Comparison of ENCODE assay signal across 8 cellular contexts in the genomic region with DNA sequence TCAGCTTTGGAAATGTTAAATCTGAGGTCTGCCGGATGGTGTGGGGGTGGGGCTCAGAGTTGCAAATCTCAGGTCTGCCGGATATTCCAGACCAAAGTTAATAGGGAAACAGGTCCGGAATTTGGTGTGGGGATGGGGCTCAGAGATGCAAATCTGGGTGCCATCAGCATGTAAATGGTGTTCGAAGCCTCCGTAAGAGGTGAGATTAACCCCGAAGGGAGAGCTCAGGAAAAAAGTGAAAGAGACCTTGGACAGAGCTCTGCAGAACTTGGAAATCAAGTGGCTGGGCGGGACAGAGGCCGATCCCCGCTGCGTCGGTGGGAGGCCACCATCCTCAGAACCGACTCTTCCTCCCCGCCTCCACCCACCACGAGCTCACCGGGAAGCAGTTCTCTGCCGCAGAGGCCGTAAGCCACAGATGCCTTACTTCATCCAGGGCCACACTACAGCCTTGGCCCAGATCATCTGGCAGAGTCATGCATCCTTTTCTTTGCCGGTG. TPM values are rescaled to one million over a fixed set of nuclear protein-coding genes. Genes with fewer than 3 reads are reported as not detected.
A peak's percentile ranks its signal among the peaks of the same experiment; 100 is the strongest.
DNase-seq lines count a peak whose midpoint lies in the region; ATAC-seq and TF ChIP-seq lines count a peak whose summit lies in the region.

No MANE protein-coding gene starts in this region.

- peak overlapping the region; percentile 70 to 73; a peak in 3 of 4 replicates for H3K4me3 ChIP-seq in DND-41 (ENCODE audit: low read depth in 1 of 2, low read length in 2 of 2)

- H3K9me3 Mint-ChIP-seq in activated naive CD4-positive, alpha-beta T cell treated with anti-CD3 and anti-CD28 coated beads, Interleukin-2, amount 50 U/mL, for 24 hours, result no peaks in the 10 kb centered on the region

- DNase-seq in DND-41 (peak; percentile 78), NCI-H510A treated with DMSO at 0.1 percent for 48 hours (lab: John Stamatoyannopoulos, UW) (peak; percentile 62), left cardiac atrium (peak; percentile 50), posterior vena cava (ENCODE audit: low spot score) (peak; percentile 87), cerebellar cortex (ENCODE audit: low spot score) (no peak), OCI-M2 (lab: John Stamatoyannopoulos, UW; ENCODE audit: unreplicated experiment) (no peak)

- H3K79me2 ChIP-seq in DND-41 (ENCODE audit: insufficient read depth, low read length), result peaks cover 40% of the 10 kb centered on the region

- no peaks in the 10 kb centered on the region for H3K9me3 ChIP-seq in DND-41 (ENCODE audit: insufficient read depth, low read length, severe bottlenecking)

- H3K27me3 Mint-ChIP-seq in activated naive CD4-positive, alpha-beta T cell treated with anti-CD3 and anti-CD28 coated beads, Interleukin-2, amount 50 U/mL, for 24 hours, result no peaks in the 10 kb centered on the region

- peaks cover 49% of the 10 kb centered on the region for H3K4me1 Mint-ChIP-seq in activated naive CD4-positive, alpha-beta T cell treated with anti-CD3 and anti-CD28 coated beads, Interleukin-2, amount 50 U/mL, for 24 hours

- H3K27ac ChIP-seq in DND-41 (ENCODE audit: low read length), result peak overlapping the region; percentile 98

- intact Hi-C loops in left cardiac atrium (cut with DNase I) (no loop called here), posterior vena cava (cut with DNase I) (no loop called here)

- H3K27me3 ChIP-seq in DND-41 (ENCODE audit: insufficient read depth, low read length, poor library complexity), result no peaks in the 10 kb centered on the region

- H3K4me3 Mint-ChIP-seq in activated naive CD4-positive, alpha-beta T cell treated with anti-CD3 and anti-CD28 coated beads, Interleukin-2, amount 50 U/mL, for 24 hours, result peak overlapping the region; percentile 95

- TF ChIP-seq CTCF in DND-41 (IDR thresholded peaks at IDR 0.05; ENCODE audit: borderline replicate concordance, extremely low read depth, low read length, poor library complexity, severe bottlenecking), result no peak

- peaks cover 4% of the 10 kb centered on the region; the same call in 1 of the 2 replicates for H4K20me1 ChIP-seq in DND-41 (ENCODE audit: insufficient read depth, low read length)

- H3K36me3 Mint-ChIP-seq in activated naive CD4-positive, alpha-beta T cell treated with anti-CD3 and anti-CD28 coated beads, Interleukin-2, amount 50 U/mL, for 24 hours, result no peaks in the 10 kb centered on the region

- H2AFZ ChIP-seq in DND-41 (ENCODE audit: low read depth, low read length), result peak overlapping the region; percentile 48

- H3K9ac ChIP-seq in DND-41 (ENCODE audit: low read depth, low read length), result peak overlapping the region; percentile 98

- H3K36me3 ChIP-seq in DND-41 (ENCODE audit: insufficient read depth, low read length), result peaks cover 6% of the 10 kb centered on the region

- ATAC-seq in DND-41 (ENCODE audit: insufficient read depth, low read depth) (peak; percentile 63), left cardiac atrium (peak in 1 of 2 donors; percentile 41), GM21423 (IDR thresholded peaks at IDR 0.05; ENCODE audit: unreplicated experiment) (no peak)

- peak overlapping the region; percentile 65 for H3K4me2 ChIP-seq in DND-41 (ENCODE audit: insufficient read depth, low read length)

- H3K4me1 ChIP-seq in DND-41 (ENCODE audit: insufficient read depth, low read length), result peaks cover 33% of the 10 kb centered on the region

- H3K27ac Mint-ChIP-seq in activated naive CD4-positive, alpha-beta T cell treated with anti-CD3 and anti-CD28 coated beads, Interleukin-2, amount 50 U/mL, for 24 hours, result peak overlapping the region; percentile 38

RNA-seq across cellular contexts. Expression of a gene that starts 1.7 kb away (rescaled TPM):
- total RNA-seq in left cardiac atrium (10 to 100 TPM; 29.0 to 31.3 TPM), posterior vena cava (10 to 100 TPM; 29.7 to 30.7 TPM)

RNA-seq across cellular contexts. Expression of a gene that starts 50.0 kb away (rescaled TPM):
- 10 to 100 TPM; 70.6 to 76.6 TPM for total RNA-seq in left cardiac atrium
- 10 to 100 TPM; 26.7 to 35.1 TPM for total RNA-seq in posterior vena cava

Comparison
In these comparisons a context has a peak if more than half of its experiments do, and no peak if none do; other contexts are left out.
1. DNase-seq: peak in DND-41 (single experiment), NCI-H510A treated with DMSO at 0.1 percent for 48 hours (single experiment), left cardiac atrium (single experiment) and posterior vena cava (single experiment); none in cerebellar cortex (single experiment) and OCI-M2 (single experiment).